ENCODE assay signal across 8 cellular contexts in genomic region chr4:10457255-10457801, GRCh38. TPM values are rescaled to one million over a fixed set of nuclear protein-coding genes. Genes with fewer than 3 reads are reported as not detected.
A peak's percentile ranks its signal among the peaks of the same experiment; 100 is the strongest.
DNase-seq lines count a peak whose midpoint lies in the region; ATAC-seq and TF ChIP-seq lines count a peak whose summit lies in the region.

A gene with protein sequence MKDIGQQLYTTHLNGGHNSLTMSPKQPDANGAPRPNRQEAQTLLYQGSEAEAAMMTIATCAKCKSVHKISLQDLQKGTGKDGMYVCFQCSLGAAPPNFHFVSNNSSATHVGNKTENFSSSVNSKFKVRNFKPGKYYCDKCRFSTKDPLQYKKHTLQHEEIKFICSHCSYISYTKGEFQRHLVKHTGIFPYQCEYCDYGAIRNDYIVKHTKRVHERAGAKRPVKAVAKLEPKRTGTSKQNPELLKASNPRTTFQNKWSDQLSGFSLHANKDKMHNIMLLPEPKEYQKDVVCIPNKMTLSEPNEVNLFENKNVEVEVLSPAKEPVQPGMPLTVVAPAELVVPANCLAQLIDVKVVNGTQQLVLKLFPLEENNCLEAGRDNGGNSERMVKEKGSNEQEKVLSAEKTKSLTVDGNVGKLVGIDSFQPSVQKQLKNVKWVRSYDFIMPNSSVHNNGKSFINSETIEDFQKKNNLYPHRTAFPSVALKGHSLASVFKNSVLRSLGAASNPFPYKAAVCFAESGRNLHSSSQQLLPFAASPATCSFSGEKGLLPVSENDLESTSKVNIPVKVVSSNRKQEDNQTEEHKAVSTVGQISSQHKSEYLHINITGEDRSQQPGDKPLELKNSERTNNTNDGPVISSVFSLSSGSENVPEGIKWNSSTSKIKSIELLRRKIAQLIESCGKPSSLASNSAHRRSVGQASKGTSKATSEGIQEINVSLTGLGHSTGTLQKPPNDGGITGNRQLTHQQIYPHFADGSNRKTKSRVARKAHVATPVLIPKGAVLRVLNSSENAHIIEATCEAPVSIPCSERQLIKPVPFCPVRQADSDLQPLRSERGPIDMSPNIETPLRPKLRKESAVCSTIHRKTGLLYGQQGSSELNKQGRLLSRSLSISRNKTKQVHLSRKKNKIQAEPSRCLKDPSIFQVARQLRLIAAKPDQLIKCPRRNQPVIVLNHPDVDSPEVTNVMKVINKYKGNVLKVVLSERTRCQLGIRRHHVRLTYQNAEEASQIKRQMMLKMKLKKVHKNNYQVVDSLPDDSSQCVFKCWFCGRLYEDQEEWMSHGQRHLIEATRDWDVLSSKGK (minus strand): TSS chr4:10457426. CDS start chr4:10446328, 11,098 bp downstream.

- TF ChIP-seq CTCF in DOHH2 (IDR thresholded peaks at IDR 0.05; ENCODE audit: low read depth, low read length, poor library complexity, severe bottlenecking) = no peak
- TF ChIP-seq CTCF in brain (conservative IDR thresholded peaks at IDR 0.05) = no peak

- no peaks in the 10 kb centered on the region for H4K20me1 ChIP-seq in DOHH2 (ENCODE audit: control insufficient read depth, insufficient read depth, low read depth, low read length)

- peaks cover 12% of the 10 kb centered on the region for H3K27me3 Mint-ChIP-seq in IgD-negative memory B cell
- H3K27me3 Mint-ChIP-seq in brain = peaks cover 33% of the 10 kb centered on the region

- H3K27me3 ChIP-seq in DOHH2 (ENCODE audit: control insufficient read depth, low read length) (no peaks in the 10 kb centered on the region), iPS-18a (ENCODE audit: control insufficient read depth, insufficient read depth, low read length) (peaks cover 75% of the 10 kb centered on the region), skeletal muscle tissue (ENCODE audit: control insufficient read depth in 3 of 3, insufficient read depth in 3 of 3, low read length in 3 of 3) (peaks cover 20 to 31% (median 27%) of the 10 kb centered on the region in 3 donors)

- ATAC-seq in GM21515 (IDR thresholded peaks at IDR 0.05; ENCODE audit: unreplicated experiment) = peak; percentile 80

- H3K9me3 ChIP-seq in DOHH2 (ENCODE audit: control insufficient read depth, insufficient read depth, low read length) (peaks cover 5% of the 10 kb centered on the region; the same call in 1 of the 2 replicates), iPS-18a (ENCODE audit: control insufficient read depth, low read depth, low read length) (no peaks in the 10 kb centered on the region), skeletal muscle tissue (ENCODE audit: control insufficient read depth in 3 of 3, low read length in 3 of 3) (peaks cover 0 to 2% (median 0%) of the 10 kb centered on the region in 3 donors)

- H3K9me2 ChIP-seq in DOHH2 (replicated peaks; ENCODE audit: control insufficient read depth, low read length) = no peaks in the 10 kb centered on the region

- peak within 1 kb of the TSS; percentile 75 for H3K4me2 ChIP-seq in DOHH2 (ENCODE audit: low read length)

- H3K27ac Mint-ChIP-seq in IgD-negative memory B cell (peak within 1 kb of the TSS; percentile 76 to 97 (median 90)), brain (peak within 1 kb of the TSS; percentile 55 to 87 (median 84))

- H3K36me3 ChIP-seq in DOHH2 (ENCODE audit: control insufficient read depth, low read length) (peaks cover 22% of the 10 kb centered on the region), iPS-18a (ENCODE audit: control insufficient read depth, low read depth, low read length) (peaks cover 4% of the 10 kb centered on the region), skeletal muscle tissue (ENCODE audit: control insufficient read depth in 3 of 3, insufficient read depth in 3 of 3, low read length in 3 of 3) (peaks cover 0 to 15% (median 7%) of the 10 kb centered on the region in 3 donors)

- H3K4me1 ChIP-seq in DOHH2 (ENCODE audit: control insufficient read depth, low read length) (peaks cover 21% of the 10 kb centered on the region), iPS-18a (ENCODE audit: control insufficient read depth, low read depth, low read length) (peaks cover 19% of the 10 kb centered on the region), skeletal muscle tissue (ENCODE audit: control insufficient read depth in 3 of 3, insufficient read depth in 3 of 3, low read length in 3 of 3) (peaks cover 8 to 20% (median 12%) of the 10 kb centered on the region in 3 donors)

- H3K9ac ChIP-seq in iPS-18a (ENCODE audit: low read length) (peak within 1 kb of the TSS; percentile 51), skeletal muscle tissue (ENCODE audit: low read depth in 1 of 3, low read length in 3 of 3) (peak within 1 kb of the TSS; percentile 56 to 76 (median 72))

- H3K27ac ChIP-seq in DOHH2 (ENCODE audit: low read depth, low read length) (no peak within 1 kb of the TSS), iPS-18a (ENCODE audit: low read length) (no peak within 1 kb of the TSS), skeletal muscle tissue (ENCODE audit: low read depth, low read length) (no peak within 1 kb of the TSS)

- H3K4me1 Mint-ChIP-seq in IgD-negative memory B cell (peaks cover 12 to 23% (median 20%) of the 10 kb centered on the region in 3 donors), brain (peaks cover 32% of the 10 kb centered on the region)

- peaks cover 0 to 3% (median 0%) of the 10 kb centered on the region in 3 donors for H3K9me3 Mint-ChIP-seq in IgD-negative memory B cell
- peaks cover 28 to 69% (median 63%) of the 10 kb centered on the region in 5 experiments for H3K9me3 Mint-ChIP-seq in brain

- DNase-seq in UCSD-AML1 (lab: John Stamatoyannopoulos, UW; ENCODE audit: unreplicated experiment) = peak; percentile 37
- DNase-seq in NCI-H1694 treated with DMSO at 0.1 percent for 48 hours (lab: John Stamatoyannopoulos, UW) = no peak

- H3K36me3 Mint-ChIP-seq in IgD-negative memory B cell (peaks cover 4% of the 10 kb centered on the region), brain (peaks cover 43% of the 10 kb centered on the region)

- H3K4me3 ChIP-seq in DOHH2 (ENCODE audit: low read length) = peak within 1 kb of the TSS; percentile 76
- peak within 1 kb of the TSS; percentile 78 for H3K4me3 ChIP-seq in iPS-18a (ENCODE audit: low read length)
- peak within 1 kb of the TSS; percentile 75 to 78 (median 77) for H3K4me3 ChIP-seq in skeletal muscle tissue (ENCODE audit: low read length in 3 of 3)

- H3K4me3 Mint-ChIP-seq in IgD-negative memory B cell (peak within 1 kb of the TSS; percentile 88 to 97 (median 94)), brain (peak within 1 kb of the TSS; percentile 86 to 93 (median 90))

- peaks cover 22% of the 10 kb centered on the region for H3K79me2 ChIP-seq in DOHH2 (ENCODE audit: control insufficient read depth, low read length)

- 0 out of 2 replicates have a peak, but pooled peaks cover 2% of the 10 kb centered on the region for H3F3A ChIP-seq in DOHH2 (ENCODE audit: control insufficient read depth, insufficient read depth)

RNA-seq across cellular contexts. Expression of the gene that starts here (rescaled TPM):
- polyA plus RNA-seq in IgD-negative memory B cell (15.6 TPM), brain (ENCODE audit: insufficient read depth, low read depth, low replicate concordance) (10.7 TPM)
- total RNA-seq in skeletal muscle tissue = 23.5 TPM
